10 cellular contexts compared by ENCODE assay signal in the genomic region with DNA sequence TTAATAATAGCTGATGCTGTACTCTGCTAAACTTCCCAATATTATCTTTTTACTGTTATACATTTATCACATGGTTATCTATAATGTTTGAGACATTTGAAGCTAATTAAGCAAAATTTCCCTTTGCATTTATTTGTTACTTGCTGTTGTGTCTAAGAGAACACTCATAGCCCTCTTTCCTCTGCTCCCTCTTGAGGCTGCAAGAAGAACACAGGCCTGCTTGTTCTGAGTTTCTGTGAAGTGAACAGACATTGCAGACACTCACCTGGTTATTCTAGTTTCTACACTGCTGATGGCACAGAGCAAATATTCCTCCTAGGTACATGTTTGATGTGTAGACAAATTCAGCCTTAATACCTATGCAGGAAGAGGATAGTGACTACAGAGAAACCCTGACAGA.
DNase-seq lines count a peak whose midpoint lies in the region; ATAC-seq and TF ChIP-seq lines count a peak whose summit lies in the region.
"Had no signal": no experiment of that assay in that cellular context is flagged by ENCODE, and none has a peak within 500 bp of the region (broad histone marks: within the 10 kb centered on the region; RNA-seq: fewer than 3 reads in every experiment).

No MANE protein-coding gene starts in this region.

- no peak overlapping the region for H3K4me3 ChIP-seq in choroid plexus epithelial cell (ENCODE audit: low read depth, low read length)
- H3K4me3 ChIP-seq in mucosa of descending colon, result no peak overlapping the region

- H3K4me1 ChIP-seq in mucosa of descending colon (ENCODE audit: low read depth), result peaks cover 5% of the 10 kb centered on the region

- intact Hi-C loops in mucosa of descending colon (cut with DNase I, micrococcal nuclease), result no loop called here

- no peak for ATAC-seq in mucosa of descending colon
- ATAC-seq in activated CD4-positive, CD25-positive, alpha-beta regulatory T cell treated with anti-CD3 and anti-CD28 coated beads, Interleukin-2, amount 50 U/mL, for 24 hours, result no peak
- ATAC-seq in HG02642 (IDR thresholded peaks at IDR 0.05; ENCODE audit: poor library complexity, unreplicated experiment), result no peak
- no peak for ATAC-seq in HG02678 (IDR thresholded peaks at IDR 0.05; ENCODE audit: unreplicated experiment)

- no peaks in the 10 kb centered on the region for H3K9me3 ChIP-seq in mucosa of descending colon

- H3K36me3 ChIP-seq in mucosa of descending colon (ENCODE audit: low read depth), result no peaks in the 10 kb centered on the region

- peak; percentile 51 for TF ChIP-seq CTCF in choroid plexus epithelial cell (conservative IDR thresholded peaks at IDR 0.05; ENCODE audit: low read depth, low read length)
- TF ChIP-seq CTCF in mucosa of descending colon (IDR thresholded peaks at IDR 0.05), result no peak

- DNase-seq in ELR (ENCODE audit: low read depth) (peak; percentile 24), NCI-H526 treated with DMSO at 0.1 percent for 48 hours (lab: John Stamatoyannopoulos, UW) (peak; percentile 82), choroid plexus epithelial cell (ENCODE audit: low read depth) (peak; percentile 34), myocyte (ENCODE audit: low read depth) (peak; percentile 6), mucosa of descending colon (no peak)
- DNase-seq: activated naive CD8-positive, alpha-beta T cell treated with anti-CD3 and anti-CD28 coated beads, Interleukin-2, amount 10 ng/mL, durations not matched to agents 7 days and 5 days; NCI-H187 treated with DMSO at 0.1 percent for 48 hours had no signal

Comparison
In these comparisons a context has a peak if more than half of its experiments do, and no peak if none do; other contexts are left out.
1. DNase-seq: peak in ELR (single experiment), NCI-H526 treated with DMSO at 0.1 percent for 48 hours (single experiment), choroid plexus epithelial cell (single experiment) and myocyte (single experiment); none in mucosa of descending colon (0 of 3).